ENCODE assay signal across 8 cellular contexts in the genomic region with DNA sequence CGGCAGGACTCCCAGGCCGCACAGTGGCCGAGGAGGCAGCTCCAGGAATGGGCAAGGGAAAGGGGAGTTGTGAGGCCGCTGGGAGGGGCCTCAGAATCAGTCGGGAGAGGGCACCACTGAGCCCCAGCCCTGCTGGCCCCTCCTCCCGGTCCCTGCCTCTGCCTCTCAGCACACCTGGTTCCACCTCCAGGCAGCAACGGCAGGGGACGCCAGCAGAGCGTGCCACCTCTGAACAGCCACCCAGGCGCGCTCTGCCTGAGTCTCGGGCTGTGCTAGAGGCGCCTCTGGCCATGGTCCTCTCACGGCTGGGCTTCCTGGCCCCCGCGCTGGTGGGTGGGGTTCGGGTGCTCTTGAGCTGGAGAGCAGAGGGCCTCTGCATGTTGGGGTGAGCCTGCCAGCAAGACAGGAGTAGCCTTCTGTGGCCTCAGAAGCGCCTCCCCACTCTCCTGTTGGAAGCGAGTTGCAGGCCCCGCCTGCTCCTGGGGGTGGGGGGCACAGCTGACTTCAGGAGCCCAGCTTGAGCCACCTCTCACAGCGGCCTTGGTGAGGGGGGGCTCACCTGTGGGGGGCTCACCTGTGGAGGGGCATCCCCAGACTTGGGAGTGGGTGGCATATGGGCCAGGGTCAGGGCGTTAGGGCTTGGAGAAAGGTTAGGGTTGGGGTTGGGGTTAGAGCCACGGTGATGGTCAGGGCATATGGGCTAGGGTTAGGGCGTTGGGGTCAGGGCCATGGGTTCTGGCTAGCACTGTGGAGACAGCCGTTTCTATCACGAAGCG. TPM values are rescaled to one million over a fixed set of nuclear protein-coding genes. Genes with fewer than 3 reads are reported as not detected.
A peak's percentile ranks its signal among the peaks of the same experiment; 100 is the strongest.
DNase-seq lines count a peak whose midpoint lies in the region; TF ChIP-seq lines count a peak whose summit lies in the region.

No MANE protein-coding gene starts in this region.

- TF ChIP-seq POLR2A in adrenal gland (IDR thresholded peaks at IDR 0.05) = no peak

- no peaks in the 10 kb centered on the region for H3K36me3 Mint-ChIP-seq in immature natural killer cell

- H3K27ac ChIP-seq in SU-DHL-6 (ENCODE audit: low read depth, low read length) (no peak overlapping the region), adrenal gland (no peak overlapping the region)

- H3K36me3 ChIP-seq in SU-DHL-6 (ENCODE audit: low read length) (no peaks in the 10 kb centered on the region), adrenal gland (replicated peaks in 1 of 2) (no peaks in the 10 kb centered on the region)

- 49 to 73% (median 52%) methylated on average over 8 to 27 of the region's 27 CpGs for WGBS in adrenal gland, 4 donors

- intact Hi-C loops in adrenal gland (cut with DNase I) = no loop called here

- peaks cover 0 to 6% (median 0%) of the 10 kb centered on the region in 3 donors for H3K27me3 Mint-ChIP-seq in immature natural killer cell (ENCODE audit: low read depth in 3 of 3)

- no peaks in the 10 kb centered on the region for H3K9me2 ChIP-seq in SU-DHL-6 (replicated peaks; ENCODE audit: insufficient read depth, low read length)

- H3K27me3 ChIP-seq in SU-DHL-6 (ENCODE audit: low read length) (no peaks in the 10 kb centered on the region), adrenal gland (peaks cover 1% of the 10 kb centered on the region)

- H3K4me2 ChIP-seq in SU-DHL-6 (ENCODE audit: low read depth, low read length, poor library complexity, severe bottlenecking) = no peak overlapping the region

- no peaks in the 10 kb centered on the region for H3K79me2 ChIP-seq in SU-DHL-6 (ENCODE audit: insufficient read depth, low read length)

- H3K9me3 ChIP-seq in SU-DHL-6 (ENCODE audit: insufficient read depth, low read length) (no peaks in the 10 kb centered on the region), adrenal gland (replicated peaks in 1 of 3) (no peaks in the 10 kb centered on the region)

- peaks cover 0 to 16% of the 10 kb centered on the region in 2 donors for H3K4me1 ChIP-seq in adrenal gland (replicated peaks in 1 of 2)

- H3K4me3 ChIP-seq in SU-DHL-6 (ENCODE audit: insufficient read depth, low read length, poor library complexity, severe bottlenecking) = no peak overlapping the region
- no peak overlapping the region for H3K4me3 ChIP-seq in adrenal gland

- H3K9me3 Mint-ChIP-seq in immature natural killer cell = no peaks in the 10 kb centered on the region

- no peak overlapping the region for H3K9ac ChIP-seq in SU-DHL-6 (ENCODE audit: low read length)

- no peak overlapping the region for H3K4me3 Mint-ChIP-seq in immature natural killer cell

- H3K4me1 Mint-ChIP-seq in immature natural killer cell = no peaks in the 10 kb centered on the region

- no peak overlapping the region for H2AFZ ChIP-seq in SU-DHL-6 (ENCODE audit: low read depth, low read length, severe bottlenecking)

- H3F3A ChIP-seq in SU-DHL-6 (ENCODE audit: insufficient read depth) = no peaks in the 10 kb centered on the region

- H3K27ac Mint-ChIP-seq in immature natural killer cell = no peak overlapping the region

- DNase-seq in AG08395 (ENCODE audit: low spot score) (peak; percentile 36), immature natural killer cell (peak in 2 of 3 donors; percentile 15 to 22), NCI-H1436 (lab: John Stamatoyannopoulos, UW) (no peak), NCI-H226 (no peak), adrenal gland (no peak)
- no peak for DNase-seq in effector CD8-positive, alpha-beta T cell (lab: John Stamatoyannopoulos, UW)

- TF ChIP-seq CTCF in GM12874 (IDR thresholded peaks at IDR 0.05; ENCODE audit: insufficient read depth, low read depth, low read length) (peak; percentile 85), SU-DHL-6 (IDR thresholded peaks at IDR 0.05; ENCODE audit: insufficient read depth, low read length, poor library complexity, severe bottlenecking) (peak; percentile 61), adrenal gland (IDR thresholded peaks at IDR 0.05) (peak in 3 of 6 experiments; percentile 17 to 27 (median 20))

- H4K20me1 ChIP-seq in SU-DHL-6 (ENCODE audit: low read depth, low read length) = no peaks in the 10 kb centered on the region

RNA-seq across cellular contexts. Expression of a gene that starts 32.8 kb away (rescaled TPM):
- polyA plus RNA-seq in immature natural killer cell = 10 to 100 TPM; 43.7 to 70.9 (median 68.8) TPM
- total RNA-seq in adrenal gland = 10 to 100 TPM; 11.2 to 43.3 (median 32.3) TPM
- 10 to 100 TPM; 25.6 to 31.9 (median 29.4) TPM for polyA plus RNA-seq in adrenal gland

Comparison
In these comparisons a context has a peak if more than half of its experiments do, and no peak if none do; other contexts are left out.
1. DNase-seq: peak in AG08395 (single experiment) and immature natural killer cell (2 of 3); none in NCI-H1436 (single experiment), NCI-H226 (single experiment), effector CD8-positive, alpha-beta T cell (single experiment) and adrenal gland (0 of 7).